Comparison of ENCODE assay signal across 20 cellular contexts in genomic region chr17:60277258-60277657, GRCh38.
DNase-seq lines count a peak whose midpoint lies in the region; ATAC-seq, FAIRE-seq and TF ChIP-seq lines count a peak whose summit lies in the region.
"Had no signal": no experiment of that assay in that cellular context is flagged by ENCODE, and none has a peak within 500 bp of the region (broad histone marks: within the 10 kb centered on the region; RNA-seq: fewer than 3 reads in every experiment).

No MANE protein-coding gene starts in this region.

- no peak overlapping the region for H2AFZ ChIP-seq in IMR-90 (replicated peaks; ENCODE audit: low read length, poor library complexity)
- no peak overlapping the region for H2AFZ ChIP-seq in GM12878 (ENCODE audit: control insufficient read depth, low read depth, low read length)

- no peak overlapping the region for H3K9ac ChIP-seq in IMR-90 (ENCODE audit: low read depth, low read length)
- no peak overlapping the region for H3K9ac ChIP-seq in GM12878 (ENCODE audit: control insufficient read depth, insufficient read depth, low read length)

- H3K36me3 ChIP-seq in IMR-90 (ENCODE audit: control insufficient read depth, insufficient read depth, low read length) (no peaks in the 10 kb centered on the region), GM12878 (ENCODE audit: control insufficient read depth in 2 of 2, insufficient read depth in 2 of 2, low read length in 1 of 2) (no peaks in the 10 kb centered on the region), esophagus squamous epithelium (peaks cover 0 to 12% (median 0%) of the 10 kb centered on the region in 3 donors)

- in situ Hi-C loops in IMR-90 (cut with MboI; ENCODE audit: low sequenced_read_pairs), result no loop called here
- in situ Hi-C loops in GM12878 (cut with MboI), result no loop called here

- no peaks in the 10 kb centered on the region for H3K9me3 Mint-ChIP-seq in activated CD4-positive, alpha-beta T cell treated with anti-CD3 and anti-CD28 coated beads for 36 hours (ENCODE audit: low read depth)
- H3K9me3 Mint-ChIP-seq: CD4-positive, alpha-beta T cell; HFFc6 had no signal

- no peak overlapping the region for H2BK120ac ChIP-seq in IMR-90 (ENCODE audit: low read depth, low read length)

- H3K4me1 Mint-ChIP-seq in activated CD4-positive, alpha-beta T cell treated with anti-CD3 and anti-CD28 coated beads for 36 hours, result peaks cover 8% of the 10 kb centered on the region

- no peak overlapping the region for H3K4me2 ChIP-seq in IMR-90 (ENCODE audit: low read depth, low read length)
- H3K4me2 ChIP-seq in GM12878 (ENCODE audit: control insufficient read depth, insufficient read depth), result no peak overlapping the region

- TF ChIP-seq CTCF in IMR-90 (conservative IDR thresholded peaks at IDR 0.05; ENCODE audit: low read depth, low read length), result no peak
- TF ChIP-seq CTCF in GM12878 (IDR thresholded peaks at IDR 0.05 in 2 of 3, conservative IDR thresholded peaks at IDR 0.05 in 1 of 3; ENCODE audit: control insufficient read depth in 2 of 3, extremely low read depth in 1 of 3, insufficient read depth in 1 of 3, low read depth in 3 of 3, low read length in 3 of 3), result no peak
- no peak for TF ChIP-seq CTCF in esophagus squamous epithelium (IDR thresholded peaks at IDR 0.05)

- no peak overlapping the region for H2BK15ac ChIP-seq in IMR-90 (ENCODE audit: low read depth, low read length)

- RAD21 ChIA-PET in GM12878 (lab: Charles Lee; ENCODE audit: unreplicated experiment), result interaction anchor here (0.7 kb wide), 1 partner anchor 45 kb away, joined by 3 read pairs; no protein-coding TSS in a partner anchor

- H3K18ac ChIP-seq in IMR-90 (ENCODE audit: low read depth, low read length), result no peak overlapping the region

- no CpG with 5 or more reads among the region's 1 CpG for WGBS in IMR-90 (ENCODE audit: extremely low coverage in 2 of 2, insufficient read length in 1 of 2), 2 experiments
- WGBS in GM12878 (ENCODE audit: insufficient coverage, insufficient replicate concordance, low lambda C conversion rate, missing lambda C conversion rate), result 100% methylated on average over 1 of the region's 1 CpG
- WGBS in esophagus squamous epithelium, 2 donors, result 88 to 93% methylated on average over 1 of the region's 1 CpG

- TF ChIP-seq POLR2A in IMR-90 (IDR thresholded peaks at IDR 0.05; ENCODE audit: low read depth, low read length) (no peak), GM12878 (IDR thresholded peaks at IDR 0.05; ENCODE audit: low read depth, low read length) (no peak), esophagus squamous epithelium (IDR thresholded peaks at IDR 0.05) (no peak)

- H3K4ac ChIP-seq in IMR-90 (ENCODE audit: low read depth, low read length), result no peak overlapping the region

- H3K27ac ChIP-seq in IMR-90 (ENCODE audit: insufficient read depth, low read length) (no peak overlapping the region), GM12878 (ENCODE audit: control insufficient read depth, insufficient read depth) (no peak overlapping the region), esophagus squamous epithelium (no peak overlapping the region)

- no TSS peak for BruUV-seq in IMR-90 (replicated peaks; lab: Mats Ljungman, UMichigan)
- BruUV-seq in GM12878 (replicated peaks; lab: Mats Ljungman, UMichigan), result no TSS peak

- no peak overlapping the region for H3K4me3 Mint-ChIP-seq in activated CD4-positive, alpha-beta T cell treated with anti-CD3 and anti-CD28 coated beads for 36 hours
- H3K4me3 Mint-ChIP-seq: CD4-positive, alpha-beta T cell; HFFc6 had no signal

- TF ChIP-seq RAD21 in IMR-90 (IDR thresholded peaks at IDR 0.05; ENCODE audit: low read length) (no peak), GM12878 (IDR thresholded peaks at IDR 0.05; ENCODE audit: insufficient read depth, low read depth, low read length) (no peak)

- ATAC-seq in IMR-90 (ENCODE audit: low read depth) (no peak), GM12878 (no peak)
- no peak for ATAC-seq in activated CD4-positive, alpha-beta T cell treated with anti-CD3 and anti-CD28 coated beads for 36 hours

- no peak overlapping the region for H4K8ac ChIP-seq in IMR-90 (ENCODE audit: low read depth in 2 of 2, low read length in 2 of 2)

- intact Hi-C loops in IMR-90 (cut with micrococcal nuclease), result no loop called here
- intact Hi-C loops in GM12878 (cut with micrococcal nuclease; ENCODE audit: unreplicated experiment), result no loop called here
- intact Hi-C loops in esophagus squamous epithelium (cut with DNase I), result no loop called here
- intact Hi-C loops in activated CD4-positive, alpha-beta T cell treated with anti-CD3 and anti-CD28 coated beads for 36 hours (cut with DNase I, micrococcal nuclease), result no loop called here

- H4K5ac ChIP-seq in IMR-90 (ENCODE audit: low read depth, low read length), result no peak overlapping the region

- no peaks in the 10 kb centered on the region; the same call in 1 of the 2 replicates for H4K20me1 ChIP-seq in IMR-90 (ENCODE audit: insufficient read depth, low read length)
- H4K20me1 ChIP-seq in GM12878 (ENCODE audit: control insufficient read depth, insufficient read depth), result no peaks in the 10 kb centered on the region

- CTCF ChIA-PET in IMR-90 (lab: Yijun Ruan, JAX), result no interaction called here
- CTCF ChIA-PET in GM12878 (lab: Yijun Ruan, JAX), result no interaction called here
- CTCF ChIA-PET in activated CD4-positive, alpha-beta T cell treated with anti-CD3 and anti-CD28 coated beads for 36 hours (lab: Charles Lee), result interaction anchor here (0.8 kb wide), 1 partner anchor 220 kb away, joined by 3 read pairs; no protein-coding TSS in a partner anchor

- no peak overlapping the region for H3K14ac ChIP-seq in IMR-90 (replicated peaks; ENCODE audit: low read depth, low read length)

- H3K56ac ChIP-seq in IMR-90 (ENCODE audit: extremely low read depth, insufficient read depth, low read length), result no peak overlapping the region

- no peak overlapping the region for H4K91ac ChIP-seq in IMR-90 (ENCODE audit: insufficient read depth, low read depth, low read length)

- H3K79me1 ChIP-seq in IMR-90 (ENCODE audit: low read depth in 1 of 2, low read length in 2 of 2), result peaks cover 13 to 34% of the 10 kb centered on the region in 2 experiments

- H2AK5ac ChIP-seq in IMR-90 (ENCODE audit: low read depth, low read length), result no peak overlapping the region

- H3K4me3 ChIP-seq in IMR-90 (ENCODE audit: insufficient read depth, low read depth, low read length) (no peak overlapping the region), GM12878 (no peak overlapping the region), esophagus squamous epithelium (no peak overlapping the region)

- H2AK9ac ChIP-seq in IMR-90 (replicated peaks; ENCODE audit: low read depth, low read length, poor library complexity), result no peak overlapping the region

- no peaks in the 10 kb centered on the region for H3K27me3 ChIP-seq in IMR-90 (ENCODE audit: control insufficient read depth, insufficient read depth, low read length)
- no peaks in the 10 kb centered on the region for H3K27me3 ChIP-seq in GM12878 (replicated peaks in 1 of 2; ENCODE audit: control insufficient read depth in 2 of 2, insufficient read depth in 2 of 2, low read length in 1 of 2)
- no peaks in the 10 kb centered on the region for H3K27me3 ChIP-seq in esophagus squamous epithelium

- no peak overlapping the region for H3K27ac Mint-ChIP-seq in activated CD4-positive, alpha-beta T cell treated with anti-CD3 and anti-CD28 coated beads for 36 hours
- H3K27ac Mint-ChIP-seq: CD4-positive, alpha-beta T cell; HFFc6 had no signal

- peaks cover 6% of the 10 kb centered on the region for H3K36me3 Mint-ChIP-seq in activated CD4-positive, alpha-beta T cell treated with anti-CD3 and anti-CD28 coated beads for 36 hours (ENCODE audit: low read depth)

- no peaks in the 10 kb centered on the region for H3K27me3 Mint-ChIP-seq in activated CD4-positive, alpha-beta T cell treated with anti-CD3 and anti-CD28 coated beads for 36 hours
- H3K27me3 Mint-ChIP-seq: CD4-positive, alpha-beta T cell had no signal

- H3K4me1 ChIP-seq in IMR-90 (ENCODE audit: control insufficient read depth, insufficient read depth, low read length) (no peaks in the 10 kb centered on the region; the same call in 1 of the 2 replicates), GM12878 (ENCODE audit: control insufficient read depth, insufficient read depth, low read length) (no peaks in the 10 kb centered on the region), esophagus squamous epithelium (no peaks in the 10 kb centered on the region)

- FAIRE-seq in GM12878 (lab: Jason Lieb, UNC) (no peak), urothelium cell line (lab: Jason Lieb, UNC) (peak; percentile 62)
- FAIRE-seq: G401.6, GM12892, H1 had no signal

- no peaks in the 10 kb centered on the region for H3K9me3 ChIP-seq in IMR-90 (ENCODE audit: control insufficient read depth, insufficient read depth, low read length)
- no peaks in the 10 kb centered on the region for H3K9me3 ChIP-seq in GM12878 (replicated peaks; ENCODE audit: control insufficient read depth, insufficient read depth, low read length)
- no peaks in the 10 kb centered on the region for H3K9me3 ChIP-seq in esophagus squamous epithelium

- no peaks in the 10 kb centered on the region for H3K79me2 ChIP-seq in GM12878 (ENCODE audit: control insufficient read depth, insufficient read depth, low read length)

- TF ChIP-seq EP300 in GM12878 (IDR thresholded peaks at IDR 0.05; ENCODE audit: borderline replicate concordance in 1 of 2, control insufficient read depth in 1 of 2, low read depth in 2 of 2, low read length in 2 of 2), result no peak

- DNase-seq in D341Med (ENCODE audit: low spot score) (peak; percentile 45), IMR-90 (no peak), GM12878 (ENCODE audit: low read depth, low spot score) (no peak), urothelium cell line (ENCODE audit: low spot score) (no peak), esophagus squamous epithelium (lab: John Stamatoyannopoulos, UW) (no peak), NCI-H2029 (lab: John Stamatoyannopoulos, UW) (no peak)
- no peak for DNase-seq in activated CD4-positive, alpha-beta T cell treated with anti-CD3 and anti-CD28 coated beads for 36 hours
- DNase-seq: ACHN; C1 segment of cervical spinal cord; Calu3; CD4-positive, alpha-beta T cell; DMS153; DMS79 treated with DMSO at 0.1 percent for 48 hours; EL; HCEC 1CT; HFFc6; KBM-7 had no signal

- SMC1A ChIA-PET in GM12878 (lab: Charles Lee; ENCODE audit: uncharacterized antibody, unreplicated experiment), result no interaction called here

- POLR2A ChIA-PET in IMR-90 (lab: Charles Lee; ENCODE audit: unreplicated experiment), result interaction anchor here (0.5 kb wide), 1 partner anchor 130 kb away, joined by 11 read pairs; no protein-coding TSS in a partner anchor
- POLR2A ChIA-PET in GM12878 (lab: Charles Lee), result interaction anchor here (0.6 kb wide), 1 partner anchor 32 kb away, joined by 3 read pairs; no protein-coding TSS in a partner anchor
- POLR2A ChIA-PET in activated CD4-positive, alpha-beta T cell treated with anti-CD3 and anti-CD28 coated beads for 36 hours (lab: Charles Lee), result no interaction called here

- H3K23ac ChIP-seq in IMR-90 (ENCODE audit: low read depth, low read length), result peak overlapping the region; percentile 4; the same call in 1 of the 2 replicates

- no peak overlapping the region for H2BK5ac ChIP-seq in IMR-90 (ENCODE audit: low read depth, low read length, poor library complexity, severe bottlenecking)

- no peak overlapping the region for H2BK20ac ChIP-seq in IMR-90 (ENCODE audit: low read depth, low read length)

- peaks cover 3% of the 10 kb centered on the region; the same call in 1 of the 2 replicates for H3K9me1 ChIP-seq in IMR-90 (ENCODE audit: insufficient read depth, low read length)

- dilution Hi-C loops in IMR-90 (cut with HindIII; ENCODE audit: low sequenced_read_pairs, unreplicated experiment), result no loop called here
